ENCODE assay signal across 8 cellular contexts in the genomic region with DNA sequence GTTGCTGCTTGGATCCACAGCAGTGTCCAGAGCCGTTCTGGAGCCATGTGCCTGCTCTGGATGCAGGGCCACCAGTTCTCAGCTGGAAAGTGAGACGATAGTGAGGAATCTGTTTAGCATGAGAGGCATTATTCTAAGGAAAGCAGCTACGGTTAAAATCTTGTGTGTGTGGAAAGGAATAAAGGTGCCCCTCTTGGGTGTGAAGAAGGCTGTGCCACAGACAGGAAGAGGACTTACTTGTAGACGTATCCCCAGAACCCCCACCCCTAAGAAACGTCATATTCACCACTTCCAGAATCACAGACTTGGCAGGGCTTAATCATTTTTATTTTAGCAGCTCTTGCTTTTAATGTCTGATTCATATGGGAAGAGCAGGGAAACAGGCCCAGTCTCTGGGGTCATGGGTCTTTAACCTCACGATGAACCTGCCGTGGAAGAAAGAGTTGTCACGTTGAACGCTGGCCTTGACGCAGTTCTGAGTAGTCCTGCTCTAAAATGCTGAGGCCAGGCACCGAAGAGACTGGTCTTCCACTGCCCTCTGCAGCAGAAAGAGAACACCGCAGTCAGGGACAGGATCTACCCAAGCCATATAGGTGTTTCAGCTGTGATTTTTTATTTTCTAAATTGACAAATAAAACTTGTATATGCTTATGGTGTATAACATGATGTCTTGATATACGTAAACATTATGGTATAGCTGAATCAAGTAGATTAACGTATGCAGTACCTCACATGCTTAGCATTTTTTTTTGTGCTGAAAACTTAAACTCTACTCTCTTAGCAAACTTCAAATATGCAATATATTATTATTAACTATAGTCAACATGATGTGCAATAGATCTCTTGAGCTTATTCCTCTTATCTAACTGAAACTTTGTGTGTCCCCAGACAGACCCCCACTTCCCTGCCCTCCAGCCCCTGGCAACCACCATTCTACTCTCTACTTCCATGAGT. TPM values are rescaled to one million over a fixed set of nuclear protein-coding genes. Genes with fewer than 3 reads are reported as not detected.
A peak's percentile ranks its signal among the peaks of the same experiment; 100 is the strongest.
DNase-seq lines count a peak whose midpoint lies in the region; ATAC-seq and TF ChIP-seq lines count a peak whose summit lies in the region.

No MANE protein-coding gene starts in this region.

- DNase-seq in DMS153 treated with DMSO at 0.1 percent for 48 hours (lab: John Stamatoyannopoulos, UW; ENCODE audit: unreplicated experiment), result peak; percentile 24
- DNase-seq in astrocyte of the spinal cord (ENCODE audit: low read depth, low spot score), result peak; percentile 76
- DNase-seq in iPS DF 4.7 (ENCODE audit: extremely low read depth, low spot score), result peak; percentile 19
- DNase-seq in mesenteric fat pad (ENCODE audit: low spot score), result no peak

- no peaks in the 10 kb centered on the region for H3K4me1 ChIP-seq in skeletal muscle satellite cell (ENCODE audit: control insufficient read depth, insufficient read depth, low read length)

- no peaks in the 10 kb centered on the region for H3K9me3 ChIP-seq in skeletal muscle satellite cell (replicated peaks; ENCODE audit: low read length)

- H3K9ac ChIP-seq in skeletal muscle satellite cell (ENCODE audit: low read depth, low read length), result no peak overlapping the region

- peak; percentile 71 for ATAC-seq in GM21390 (IDR thresholded peaks at IDR 0.05; ENCODE audit: unreplicated experiment)
- ATAC-seq in SK-N-SH treated with all-trans-retinoic acid at 6 μM for 48 hours, result peak; percentile 100

- H3K4me3 ChIP-seq in astrocyte of the spinal cord (ENCODE audit: low read depth, low read length) (peak overlapping the region; percentile 27), skeletal muscle satellite cell (ENCODE audit: low read length) (no peak overlapping the region)

- TF ChIP-seq CTCF in LNCAP (IDR thresholded peaks at IDR 0.05) (peak; percentile 92), astrocyte of the spinal cord (IDR thresholded peaks at IDR 0.05; ENCODE audit: low read depth, low read length) (peak; percentile 88)

- peak overlapping the region; percentile 68 for H3K4me2 ChIP-seq in skeletal muscle satellite cell (ENCODE audit: low read length)

- no peaks in the 10 kb centered on the region for H3K36me3 ChIP-seq in skeletal muscle satellite cell (ENCODE audit: insufficient read depth, low read length)

- in situ Hi-C loops in astrocyte of the spinal cord (cut with HindIII; ENCODE audit: low sequenced_read_pairs), result no loop called here

- H3K27me3 ChIP-seq in skeletal muscle satellite cell (ENCODE audit: control insufficient read depth, insufficient read depth, low read length), result peaks cover 11% of the 10 kb centered on the region

TF ChIP-seq in SK-N-SH treated with all-trans-retinoic acid at 6 μM for 48 hours, 23 proteins besides CTCF, POLR2A, EP300 and RAD21:
- no peak for TF ChIP-seq ZC3H10 (CRISPR knock-in tag; IDR thresholded peaks at IDR 0.05)
- no peak for TF ChIP-seq ZNF70 (CRISPR knock-in tag; IDR thresholded peaks at IDR 0.05)
- TF ChIP-seq, protein P1, sequence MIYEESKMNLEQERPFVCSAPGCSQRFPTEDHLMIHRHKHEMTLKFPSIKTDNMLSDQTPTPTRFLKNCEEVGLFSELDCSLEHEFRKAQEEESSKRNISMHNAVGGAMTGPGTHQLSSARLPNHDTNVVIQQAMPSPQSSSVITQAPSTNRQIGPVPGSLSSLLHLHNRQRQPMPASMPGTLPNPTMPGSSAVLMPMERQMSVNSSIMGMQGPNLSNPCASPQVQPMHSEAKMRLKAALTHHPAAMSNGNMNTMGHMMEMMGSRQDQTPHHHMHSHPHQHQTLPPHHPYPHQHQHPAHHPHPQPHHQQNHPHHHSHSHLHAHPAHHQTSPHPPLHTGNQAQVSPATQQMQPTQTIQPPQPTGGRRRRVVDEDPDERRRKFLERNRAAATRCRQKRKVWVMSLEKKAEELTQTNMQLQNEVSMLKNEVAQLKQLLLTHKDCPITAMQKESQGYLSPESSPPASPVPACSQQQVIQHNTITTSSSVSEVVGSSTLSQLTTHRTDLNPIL (CRISPR knock-in tag; IDR thresholded peaks at IDR 0.05; ENCODE audit: low read depth), result no peak
- TF ChIP-seq, protein P2, sequence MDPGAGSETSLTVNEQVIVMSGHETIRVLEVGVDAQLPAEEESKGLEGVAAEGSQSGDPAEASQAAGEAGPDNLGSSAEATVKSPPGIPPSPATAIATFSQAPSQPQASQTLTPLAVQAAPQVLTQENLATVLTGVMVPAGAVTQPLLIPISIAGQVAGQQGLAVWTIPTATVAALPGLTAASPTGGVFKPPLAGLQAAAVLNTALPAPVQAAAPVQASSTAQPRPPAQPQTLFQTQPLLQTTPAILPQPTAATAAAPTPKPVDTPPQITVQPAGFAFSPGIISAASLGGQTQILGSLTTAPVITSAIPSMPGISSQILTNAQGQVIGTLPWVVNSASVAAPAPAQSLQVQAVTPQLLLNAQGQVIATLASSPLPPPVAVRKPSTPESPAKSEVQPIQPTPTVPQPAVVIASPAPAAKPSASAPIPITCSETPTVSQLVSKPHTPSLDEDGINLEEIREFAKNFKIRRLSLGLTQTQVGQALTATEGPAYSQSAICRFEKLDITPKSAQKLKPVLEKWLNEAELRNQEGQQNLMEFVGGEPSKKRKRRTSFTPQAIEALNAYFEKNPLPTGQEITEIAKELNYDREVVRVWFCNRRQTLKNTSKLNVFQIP (CRISPR knock-in tag; IDR thresholded peaks at IDR 0.05; ENCODE audit: borderline replicate concordance, low read depth), result no peak
- TF ChIP-seq ZNF8 (CRISPR knock-in tag; IDR thresholded peaks at IDR 0.05), result no peak
- no peak for TF ChIP-seq ARNTL (CRISPR knock-in tag; IDR thresholded peaks at IDR 0.05; ENCODE audit: borderline replicate concordance, low read depth)
- no peak for TF ChIP-seq GLIS3 (CRISPR knock-in tag; IDR thresholded peaks at IDR 0.05)
- no peak for TF ChIP-seq CSDC2 (CRISPR knock-in tag; IDR thresholded peaks at IDR 0.05)
TF ChIP-seq in SK-N-SH treated with all-trans-retinoic acid at 6 μM for 48 hours: peak in this region for 0.

RNA-seq across cellular contexts. Expression of a gene that starts 38.8 kb away (rescaled TPM):
- not detected in 2 replicates for total RNA-seq in skeletal muscle satellite cell (2012; rRNA removed)
- total RNA-seq in mesenteric fat pad, result not detected
